Comparison of ENCODE assay signal across 8 cellular contexts in genomic region chr20:31723282-31724078, GRCh38. TPM values are rescaled to one million over a fixed set of nuclear protein-coding genes. Genes with fewer than 3 reads are reported as not detected.
DNase-seq lines count a peak whose midpoint lies in the region; TF ChIP-seq lines count a peak whose summit lies in the region.

No MANE protein-coding gene starts in this region.

- H3K79me2 ChIP-seq in H9 (ENCODE audit: insufficient read depth, low read length) (peaks cover 7% of the 10 kb centered on the region; the same call in 1 of the 2 replicates), Loucy (ENCODE audit: insufficient read depth, low read length) (peaks cover 42% of the 10 kb centered on the region)

- H3K23ac ChIP-seq in H9 (ENCODE audit: insufficient read length, low read depth, low read length), result no peak overlapping the region

- no peaks in the 10 kb centered on the region for H3K79me1 ChIP-seq in H9 (ENCODE audit: insufficient read depth, low read depth, low read length, poor library complexity, severe bottlenecking)

- no peaks in the 10 kb centered on the region for H3F3A ChIP-seq in Loucy (ENCODE audit: low read depth)

- no peak overlapping the region for H4K8ac ChIP-seq in H9 (replicated peaks; ENCODE audit: insufficient read length, low read depth, low read length)

- H3K36me3 Mint-ChIP-seq in H9 (ENCODE audit: insufficient read depth in 1 of 3, low read depth in 3 of 3), result peaks cover 3 to 23% (median 22%) of the 10 kb centered on the region in 3 experiments; a peak in 6 of 7 replicates

- H3K18ac ChIP-seq in H9 (ENCODE audit: insufficient read length, low read depth, low read length), result peak overlapping the region; percentile 96

- no peak overlapping the region for H2AK5ac ChIP-seq in H9 (ENCODE audit: insufficient read length, low read length)

- no peaks in the 10 kb centered on the region for H3K9me2 ChIP-seq in Loucy (replicated peaks; ENCODE audit: low read depth, low read length)

- no peak overlapping the region for H4K91ac ChIP-seq in H9 (ENCODE audit: insufficient read length, low read depth, low read length)

- no peaks in the 10 kb centered on the region for H3K36me3 ChIP-seq in Loucy (ENCODE audit: insufficient read depth, low read length)
- peaks cover 24% of the 10 kb centered on the region for H3K36me3 ChIP-seq in neuron (ENCODE audit: insufficient read depth, low read length)

- peak; percentile 99 for TF ChIP-seq CTCF in H9 (conservative IDR thresholded peaks at IDR 0.05)
- TF ChIP-seq CTCF in Loucy (conservative IDR thresholded peaks at IDR 0.05; ENCODE audit: low read length), result peak; percentile 88
- peak; percentile 92 for TF ChIP-seq CTCF in fibroblast of villous mesenchyme (IDR thresholded peaks at IDR 0.05; ENCODE audit: insufficient read depth, low read depth, low read length)

- H3K9me3 ChIP-seq in H9 (ENCODE audit: control insufficient read depth, low read depth, low read length), result no peaks in the 10 kb centered on the region
- no peaks in the 10 kb centered on the region for H3K9me3 ChIP-seq in Loucy (ENCODE audit: insufficient read depth, low read depth, low read length)
- peaks cover 4% of the 10 kb centered on the region for H3K9me3 ChIP-seq in neuron (ENCODE audit: low read length)

- H3K56ac ChIP-seq in H9 (ENCODE audit: insufficient read length, low read depth, low read length), result no peak overlapping the region

- H2BK120ac ChIP-seq in H9 (ENCODE audit: low read depth, low read length, poor library complexity, severe bottlenecking), result no peak overlapping the region

- no peak overlapping the region for H3T11ph ChIP-seq in H9 (ENCODE audit: low read length)

- peak; percentile 85 for DNase-seq in GF-D8 (lab: John Stamatoyannopoulos, UW)
- DNase-seq in H9, result peak; percentile 99
- peak; percentile 99 for DNase-seq in activated gamma-delta T cell (lab: John Stamatoyannopoulos, UW)
- peak; percentile 98 for DNase-seq in fibroblast of villous mesenchyme (ENCODE audit: low read depth)
- peak; percentile 92 for DNase-seq in stromal cell of bone marrow (ENCODE audit: low read depth)

- H4K20me1 ChIP-seq in H9 (ENCODE audit: control insufficient read depth, insufficient read depth, insufficient read length) (no peaks in the 10 kb centered on the region), Loucy (ENCODE audit: insufficient read depth, low read length, poor library complexity, severe bottlenecking) (peaks cover 26% of the 10 kb centered on the region)

- peak; percentile 67 for TF ChIP-seq POLR2A in Raji (IDR thresholded peaks at IDR 0.05; ENCODE audit: insufficient read depth, low read depth, low read length)

- peak overlapping the region; percentile 2 for H2BK5ac ChIP-seq in H9 (ENCODE audit: insufficient read length, low read length)

- peak overlapping the region; percentile 81 for H3K4me3 ChIP-seq in Loucy (ENCODE audit: low read length, poor library complexity, severe bottlenecking)
- H3K4me3 ChIP-seq in fibroblast of villous mesenchyme (ENCODE audit: low read depth, low read length), result peak overlapping the region; percentile 92
- peak overlapping the region; percentile 66 for H3K4me3 ChIP-seq in neuron (ENCODE audit: low read length)

- H2BK20ac ChIP-seq in H9 (ENCODE audit: low read depth, low read length, poor library complexity, severe bottlenecking), result no peak overlapping the region

- H3K4me1 Mint-ChIP-seq in H9, result peaks cover 37 to 38% of the 10 kb centered on the region in 2 experiments

- H3K4me2 ChIP-seq in H9 (ENCODE audit: insufficient read depth, insufficient read length, low read length), result peak overlapping the region; percentile 48
- peak overlapping the region; percentile 98 for H3K4me2 ChIP-seq in Loucy (ENCODE audit: low read depth, low read length, poor library complexity, severe bottlenecking)

- H3K9me3 Mint-ChIP-seq in H9, result no peaks in the 10 kb centered on the region

- peak overlapping the region; percentile 94 to 97 (median 97); a peak in 6 of 7 replicates for H3K27ac Mint-ChIP-seq in H9

- H3K9ac ChIP-seq in H9 (ENCODE audit: extremely low read depth, insufficient read length, low read length), result peak overlapping the region; percentile 74
- peak overlapping the region; percentile 99 for H3K9ac ChIP-seq in Loucy (ENCODE audit: low read depth, low read length, poor library complexity, severe bottlenecking)

- H2BK15ac ChIP-seq in H9 (ENCODE audit: low read depth, low read length), result no peak overlapping the region

- no CpG with 5 or more reads among the region's 81 CpGs for WGBS in H9 (ENCODE audit: extremely low coverage, insufficient read length, low lambda C conversion rate)

- peak overlapping the region; percentile 40 for H3K27ac ChIP-seq in H9 (ENCODE audit: insufficient read length, low read depth, low read length)

- H4K5ac ChIP-seq in H9 (ENCODE audit: insufficient read length, low read depth, low read length), result no peak overlapping the region

- H3K14ac ChIP-seq in H9 (ENCODE audit: insufficient read depth, low read length), result peak overlapping the region; percentile 97; the same call in 1 of the 2 replicates

- no peak overlapping the region for H2BK12ac ChIP-seq in H9 (ENCODE audit: insufficient read length, low read depth, low read length)

- no peak overlapping the region; the same call in 1 of the 2 replicates for H3K4ac ChIP-seq in H9 (ENCODE audit: low read depth, low read length)

- H3K23me2 ChIP-seq in H9 (ENCODE audit: insufficient read length, low read depth, low read length, poor library complexity, severe bottlenecking), result peaks cover 33% of the 10 kb centered on the region

- H3K27me3 ChIP-seq in H9 (ENCODE audit: insufficient read depth, low read length) (no peaks in the 10 kb centered on the region), Loucy (ENCODE audit: insufficient read depth, low read length, poor library complexity, severe bottlenecking) (no peaks in the 10 kb centered on the region), neuron (ENCODE audit: insufficient read depth, low read length) (no peaks in the 10 kb centered on the region)

- H2AFZ ChIP-seq in H9 (ENCODE audit: low read length), result no peak overlapping the region
- peak overlapping the region; percentile 92 for H2AFZ ChIP-seq in Loucy (ENCODE audit: low read length)
- peak overlapping the region; percentile 78 for H2AFZ ChIP-seq in neuron (ENCODE audit: low read depth, low read length)

- H3K27me3 Mint-ChIP-seq in H9 (ENCODE audit: low read depth), result no peaks in the 10 kb centered on the region

- H3K4me3 Mint-ChIP-seq in H9, result peak overlapping the region; percentile 76 to 87

- H3K4me1 ChIP-seq in H9 (ENCODE audit: insufficient read depth, low read length), result peaks cover 15% of the 10 kb centered on the region
- H3K4me1 ChIP-seq in Loucy (ENCODE audit: insufficient read depth, low read length, poor library complexity, severe bottlenecking), result peaks cover 25% of the 10 kb centered on the region
- peaks cover 34% of the 10 kb centered on the region for H3K4me1 ChIP-seq in neuron (ENCODE audit: insufficient read depth, low read length)

RNA-seq across cellular contexts. Expression of gene BCL2L1, which starts 0.8 kb away (rescaled TPM):
- total RNA-seq in H9 (2021) (105 and 109 TPM in 2 replicates), fibroblast of villous mesenchyme (82.8 and 113 TPM in 2 replicates)

RNA-seq across cellular contexts. Expression of gene TPX2, which starts 15.6 kb away (rescaled TPM):
- total RNA-seq in H9 (2021) (161 TPM in 2 replicates), fibroblast of villous mesenchyme (35.4 and 62.2 TPM in 2 replicates)

Comparison
In these comparisons a context has a peak if more than half of its experiments do, and no peak if none do; other contexts are left out.
1. Peak in every context shown above with its lines: DNase-seq, H3K4me3 ChIP-seq and H3K27ac ChIP-seq.